In the genomic region with DNA sequence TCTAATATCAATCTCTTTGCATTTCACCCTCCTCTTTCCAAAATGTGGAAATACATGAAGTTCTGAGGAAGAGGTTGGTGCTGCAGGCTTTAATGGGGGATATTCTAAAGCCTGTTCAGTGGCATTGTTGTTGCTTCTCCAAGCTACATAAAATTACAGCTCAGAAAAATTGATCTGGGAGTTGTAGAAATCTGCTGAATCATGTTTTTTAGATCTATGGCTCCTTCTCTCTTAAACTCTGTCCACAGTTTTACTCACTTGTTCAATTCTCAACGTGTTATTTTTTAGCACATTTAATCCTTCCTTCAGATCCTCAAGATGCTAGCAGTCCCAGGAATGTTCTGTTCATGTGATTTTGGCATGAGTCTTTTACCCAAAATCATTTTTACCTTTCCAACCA, we compare ENCODE assay signal across 3 cellular contexts.
A peak's percentile ranks its signal among the peaks of the same experiment; 100 is the strongest.
TF ChIP-seq lines count a peak whose summit lies in the region.

No MANE protein-coding gene starts in this region.

TF ChIP-seq in GM23338, 12 proteins besides CTCF, POLR2A, EP300 and RAD21:
- no peak for TF ChIP-seq CREB1 (CRISPR knock-in tag; IDR thresholded peaks at IDR 0.05; ENCODE audit: low read depth)
- TF ChIP-seq JUNB (IDR thresholded peaks at IDR 0.05; ENCODE audit: unreplicated experiment) = no peak
- no peak for TF ChIP-seq NANOG (IDR thresholded peaks at IDR 0.05; ENCODE audit: borderline replicate concordance)

TF ChIP-seq in IMR-90, 13 proteins besides CTCF, POLR2A, EP300 and RAD21:
- TF ChIP-seq MAFK (IDR thresholded peaks at IDR 0.05; ENCODE audit: low read depth, low read length) (peak; percentile 75), MAZ (IDR thresholded peaks at IDR 0.05; ENCODE audit: borderline replicate concordance, low read depth, low read length) (no peak), CEBPB (IDR thresholded peaks at IDR 0.05; ENCODE audit: low read depth, low read length) (no peak), RFX5 (IDR thresholded peaks at IDR 0.05; ENCODE audit: low read depth, low read length) (no peak), NFE2L2 (IDR thresholded peaks at IDR 0.05; ENCODE audit: low read depth, low read length) (peak; percentile 12; the same call in 1 of the 2 replicates)

TF ChIP-seq in H1, 55 proteins besides CTCF, POLR2A, EP300 and RAD21:
- TF ChIP-seq EZH2 (IDR thresholded peaks at IDR 0.05; ENCODE audit: low read depth, low read length, severe bottlenecking) = no peak
- peak; percentile 38; the same call in 1 of the 2 replicates for TF ChIP-seq MAFK (IDR thresholded peaks at IDR 0.05; ENCODE audit: low read depth, low read length)
